ENCODE assay signal across 8 cellular contexts in the genomic region with DNA sequence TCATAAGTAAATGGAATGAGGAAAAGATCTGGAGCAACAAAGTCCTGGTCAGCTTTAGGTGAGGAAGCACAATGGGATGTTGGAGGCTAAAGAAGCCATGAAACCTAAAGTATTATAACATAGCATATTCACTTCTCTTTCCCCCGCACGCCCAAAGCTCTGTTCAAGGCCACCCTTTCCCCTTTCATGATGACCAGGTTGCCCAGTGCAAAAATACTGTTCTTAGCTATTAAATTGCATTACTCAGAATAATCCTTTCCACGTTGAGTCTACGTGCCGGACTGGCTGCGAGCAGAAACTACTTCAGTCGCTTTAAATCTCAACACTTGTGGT. TPM values are rescaled to one million over a fixed set of nuclear protein-coding genes. Genes with fewer than 3 reads are reported as not detected.
DNase-seq lines count a peak whose midpoint lies in the region; ATAC-seq and TF ChIP-seq lines count a peak whose summit lies in the region.

No MANE protein-coding gene starts in this region.

- 1 to 2% (median 1%) methylated on average over 7 of the region's 7 CpGs for WGBS in ovary, 3 donors

- DNase-seq in epithelial cell of esophagus (ENCODE audit: low read depth) (no peak), ovary (no peak), NCI-H2171 (lab: John Stamatoyannopoulos, UW) (no peak), putamen (ENCODE audit: low spot score) (no peak)
- DNase-seq in stimulated activated CD4-positive, alpha-beta T cell treated with anti-CD3 and anti-CD28 coated beads, Interleukin-2, amount 100 ng/mL, for 24 hours, result no peak

- no peak for TF ChIP-seq EP300 in ovary (IDR thresholded peaks at IDR 0.05)

- peak overlapping the region; percentile 77 for H3K4me3 ChIP-seq in OCI-LY1 (ENCODE audit: low read depth, low read length, poor library complexity, severe bottlenecking)
- H3K4me3 ChIP-seq in epithelial cell of esophagus (ENCODE audit: low read length), result peak overlapping the region; percentile 86
- H3K4me3 ChIP-seq in ovary, result peak overlapping the region; percentile 64

- peak overlapping the region; percentile 84 for H3K4me2 ChIP-seq in OCI-LY1 (ENCODE audit: low read length)

- H2AFZ ChIP-seq in OCI-LY1 (ENCODE audit: low read length), result no peak overlapping the region

- no peak for ATAC-seq in GM19455 (IDR thresholded peaks at IDR 0.05; ENCODE audit: unreplicated experiment)

- H3K9me3 ChIP-seq in ES-I3 (ENCODE audit: control insufficient read depth, insufficient read depth, low read length) (no peaks in the 10 kb centered on the region), OCI-LY1 (ENCODE audit: low read length) (no peaks in the 10 kb centered on the region), ovary (no peaks in the 10 kb centered on the region)

- no peaks in the 10 kb centered on the region; the same call in 1 of the 2 replicates for H3K79me2 ChIP-seq in OCI-LY1 (ENCODE audit: insufficient read depth, low read length)

- no peak for TF ChIP-seq POLR2A in ovary (IDR thresholded peaks at IDR 0.05)

- H3K4me1 ChIP-seq in ES-I3 (ENCODE audit: insufficient read depth, low read length) (peaks cover 25% of the 10 kb centered on the region), OCI-LY1 (ENCODE audit: insufficient read depth, low read length, severe bottlenecking) (peaks cover 52% of the 10 kb centered on the region), ovary (ENCODE audit: insufficient read depth) (peaks cover 19% of the 10 kb centered on the region)

- H3K36me3 ChIP-seq in ES-I3 (ENCODE audit: insufficient read depth, low read length) (no peaks in the 10 kb centered on the region), OCI-LY1 (ENCODE audit: insufficient read depth, low read length) (no peaks in the 10 kb centered on the region), ovary (no peaks in the 10 kb centered on the region)

- H3K9ac ChIP-seq in ES-I3 (ENCODE audit: low read depth, low read length) (peak overlapping the region; percentile 55), OCI-LY1 (ENCODE audit: low read length) (peak overlapping the region; percentile 47)

- no peaks in the 10 kb centered on the region for H4K20me1 ChIP-seq in OCI-LY1 (ENCODE audit: insufficient read depth, low read length)

- intact Hi-C loops in ovary (cut with DNase I), result loop anchor here (2.0 to 10.0 kb wide), 3 partner anchors 37 to 141 kb away; no protein-coding TSS in a partner anchor

- TF ChIP-seq CTCF in OCI-LY1 (IDR thresholded peaks at IDR 0.05; ENCODE audit: low read length) (no peak), epithelial cell of esophagus (IDR thresholded peaks at IDR 0.05; ENCODE audit: insufficient read depth, low read depth, low read length, missing control alignments) (no peak), ovary (IDR thresholded peaks at IDR 0.05) (no peak)

- H3K9me2 ChIP-seq in OCI-LY1 (ENCODE audit: low read depth, low read length), result no peaks in the 10 kb centered on the region

- no peaks in the 10 kb centered on the region for H3F3A ChIP-seq in OCI-LY1 (ENCODE audit: insufficient read depth, low read length)

- peak overlapping the region; percentile 79 for H3K27ac ChIP-seq in OCI-LY1 (ENCODE audit: low read depth, low read length, poor library complexity, severe bottlenecking)
- peak overlapping the region in 1 of 2 donors; percentile 80 for H3K27ac ChIP-seq in ovary

- H3K27me3 ChIP-seq in OCI-LY1 (ENCODE audit: insufficient read depth, low read length), result no peaks in the 10 kb centered on the region
- H3K27me3 ChIP-seq in ovary, result no peaks in the 10 kb centered on the region

RNA-seq across cellular contexts. Expression of a gene that starts 0.6 kb away (rescaled TPM):
- 10 to 100 TPM; 18.4 to 46.9 (median 38.9) TPM for total RNA-seq in ovary
- polyA plus RNA-seq in ovary, result 10 to 100 TPM; 10.6 to 18.7 TPM

RNA-seq across cellular contexts. Expression of a gene that starts 54.2 kb away (rescaled TPM):
- 10 to 100 TPM; 13.8 to 21.4 (median 15.6) TPM for total RNA-seq in ovary
- 10 to 100 TPM in 1 of 2 donors, 1 to 10 TPM in 1; 3.0 to 11.4 TPM for polyA plus RNA-seq in ovary
